17 cellular contexts compared by ENCODE assay signal in the genomic region with DNA sequence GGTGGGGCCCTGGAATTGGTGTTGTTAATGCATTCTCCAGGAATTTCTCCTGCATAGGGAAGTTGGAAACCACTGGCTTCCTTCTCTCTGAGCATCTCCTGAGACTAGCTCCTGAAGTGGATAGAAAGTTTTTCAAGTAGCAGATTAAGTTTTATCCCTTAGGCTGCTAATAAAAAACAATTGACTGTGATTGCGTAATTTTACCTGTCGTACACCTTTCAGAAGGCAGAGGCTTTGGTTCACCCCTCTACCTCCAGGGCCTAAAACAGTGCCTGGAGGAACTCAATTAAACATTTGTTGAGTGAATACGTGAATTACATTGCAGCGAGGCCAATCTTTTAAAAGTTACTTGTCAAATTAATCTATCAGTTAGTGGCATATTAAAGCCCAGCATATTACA.
"Had no signal": no experiment of that assay in that cellular context is flagged by ENCODE, and none has a peak within 500 bp of the region (broad histone marks: within the 10 kb centered on the region; RNA-seq: fewer than 3 reads in every experiment).

No MANE protein-coding gene starts in this region.

- H3K4me3 ChIP-seq: esophagus squamous epithelium had no signal

- H3K36me3 ChIP-seq: brain microvascular endothelial cell, esophagus squamous epithelium, spleen, thoracic aorta had no signal

- H3K9me3 Mint-ChIP-seq: activated CD4-positive, alpha-beta T cell treated with anti-CD3 and anti-CD28 coated beads, Interleukin-2, amount 10 ng/mL, durations not matched to agents 24 days and 14 days; activated CD8-positive, alpha-beta T cell treated with anti-CD3 and anti-CD28 coated beads for 36 hours; activated naive CD4-positive, alpha-beta T cell treated with anti-CD3 and anti-CD28 coated beads for 36 hours; activated T-cell treated with anti-CD3 and anti-CD28 coated beads, Interleukin-2, amount 50 U/mL, for 4 hours; natural killer cell; stimulated activated memory B cell treated with anti-CD40 and anti-IgM and Interleukin-4, amounts not matched to agents 10 μg/mL and 1 μg/mL and 100 μg/mL, for 72 hours had no signal

- H3K27me3 ChIP-seq: brain microvascular endothelial cell, esophagus squamous epithelium had no signal

- H3K36me3 Mint-ChIP-seq: natural killer cell; stimulated activated memory B cell treated with anti-CD40 and anti-IgM and Interleukin-4, amounts not matched to agents 10 μg/mL and 1 μg/mL and 100 μg/mL, for 72 hours had no signal

- H3K4me3 Mint-ChIP-seq: activated CD4-positive, alpha-beta T cell treated with anti-CD3 and anti-CD28 coated beads, Interleukin-2, amount 10 ng/mL, durations not matched to agents 24 days and 14 days; activated CD8-positive, alpha-beta T cell treated with anti-CD3 and anti-CD28 coated beads for 36 hours; activated naive CD4-positive, alpha-beta T cell treated with anti-CD3 and anti-CD28 coated beads for 36 hours; activated T-cell treated with anti-CD3 and anti-CD28 coated beads, Interleukin-2, amount 50 U/mL, for 4 hours; natural killer cell; stimulated activated memory B cell treated with anti-CD40 and anti-IgM and Interleukin-4, amounts not matched to agents 10 μg/mL and 1 μg/mL and 100 μg/mL, for 72 hours had no signal

- H3K9me3 ChIP-seq: esophagus squamous epithelium, spleen, thoracic aorta had no signal

- H3K27ac Mint-ChIP-seq: activated CD4-positive, alpha-beta T cell treated with anti-CD3 and anti-CD28 coated beads, Interleukin-2, amount 10 ng/mL, durations not matched to agents 24 days and 14 days; activated CD8-positive, alpha-beta T cell treated with anti-CD3 and anti-CD28 coated beads for 36 hours; activated naive CD4-positive, alpha-beta T cell treated with anti-CD3 and anti-CD28 coated beads for 36 hours; natural killer cell; stimulated activated memory B cell treated with anti-CD40 and anti-IgM and Interleukin-4, amounts not matched to agents 10 μg/mL and 1 μg/mL and 100 μg/mL, for 72 hours had no signal

- DNase-seq: activated CD4-positive, alpha-beta T cell treated with anti-CD3 and anti-CD28 coated beads, Interleukin-2, amount 10 ng/mL, durations not matched to agents 24 days and 14 days; activated CD4-positive, CD25-positive, alpha-beta regulatory T cell; activated CD8-positive, alpha-beta memory T cell treated with anti-CD3 and anti-CD28 coated beads, Interleukin-2, amount 50 U/mL, for 4 hours; activated CD8-positive, alpha-beta T cell treated with anti-CD3 and anti-CD28 coated beads for 36 hours; activated naive CD4-positive, alpha-beta T cell treated with anti-CD3 and anti-CD28 coated beads for 36 hours; activated T-cell treated with anti-CD3 and anti-CD28 coated beads, Interleukin-2, amount 50 U/mL, for 4 hours; brain microvascular endothelial cell; cortex of kidney; esophagus squamous epithelium; natural killer cell; posterior cingulate gyrus; spleen; stimulated activated CD4-positive, alpha-beta T cell treated with anti-CD3 and anti-CD28 coated beads, Interleukin-4, amount 100 ng/mL, for 4 hours; T-helper 1 cell; T1000 had no signal

- ATAC-seq: activated CD8-positive, alpha-beta T cell treated with anti-CD3 and anti-CD28 coated beads for 36 hours; activated T-cell treated with anti-CD3 and anti-CD28 coated beads, Interleukin-2, amount 50 U/mL, for 4 hours; natural killer cell; stimulated activated memory B cell treated with anti-CD40 and anti-IgM and Interleukin-4, amounts not matched to agents 10 μg/mL and 1 μg/mL and 100 μg/mL, for 72 hours had no signal
